8 cellular contexts compared by ENCODE assay signal in the genomic region with DNA sequence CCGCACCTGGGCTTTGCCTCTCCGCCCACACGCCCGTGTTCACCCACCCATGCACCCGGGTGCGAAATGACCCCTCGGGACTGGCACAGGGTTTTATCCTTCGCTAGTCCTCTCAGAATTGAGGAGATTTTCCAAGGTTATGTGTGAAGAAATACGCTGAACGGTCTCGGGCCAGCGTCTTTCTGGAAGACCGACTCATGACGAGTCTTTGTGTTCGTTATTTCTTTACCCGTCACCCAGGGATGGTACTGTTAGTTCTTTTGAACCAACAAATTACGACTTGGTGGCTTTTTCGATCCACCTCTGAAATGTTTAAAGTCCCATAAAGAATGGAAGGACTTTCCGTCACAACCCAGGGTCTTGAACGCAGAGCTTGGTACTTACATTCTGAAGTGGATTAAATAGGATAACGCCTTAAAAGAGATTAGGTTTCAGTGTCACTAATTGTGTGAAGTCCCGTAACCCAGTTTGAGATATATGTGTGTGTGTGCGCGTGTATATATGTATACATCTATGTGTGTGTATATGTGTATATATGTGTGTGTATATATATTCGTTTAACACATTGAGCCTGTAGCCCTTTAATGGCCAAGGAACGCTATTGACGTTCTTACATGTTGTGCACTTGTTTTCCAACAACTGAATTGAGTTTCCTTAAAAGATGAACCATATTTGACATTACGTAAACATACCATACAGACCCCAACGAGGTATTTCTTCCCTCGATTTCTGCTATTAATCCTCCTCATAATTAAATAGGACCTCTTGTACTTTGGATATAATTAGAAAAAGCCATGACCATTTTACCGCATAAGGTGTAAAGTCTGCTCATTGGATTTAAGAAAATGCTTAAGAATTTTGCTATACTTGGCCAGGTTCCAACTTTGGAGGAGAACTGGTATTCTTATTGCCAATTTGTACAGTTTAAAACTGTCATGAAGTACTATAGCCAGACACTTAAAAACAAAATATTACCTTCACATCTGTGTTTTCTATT. TPM values are rescaled to one million over a fixed set of nuclear protein-coding genes. Genes with fewer than 3 reads are reported as not detected.
DNase-seq lines count a peak whose midpoint lies in the region; ATAC-seq and TF ChIP-seq lines count a peak whose summit lies in the region.

No MANE protein-coding gene starts in this region.

- H3K27ac Mint-ChIP-seq in endothelial cell (ENCODE audit: unreplicated experiment): peak overlapping the region; percentile 99
- peak overlapping the region; percentile 97 to 99 for H3K27ac Mint-ChIP-seq in natural killer cell treated with Interleukin-12 subunit alpha and Interleukin-12 subunit beta and Interleukin-15 and Interleukin-18, amount 100 ng/mL, for 72 hours

- H3K4me3 ChIP-seq in RWPE2 (ENCODE audit: severe bottlenecking): peak overlapping the region; percentile 93

- H3K9me3 Mint-ChIP-seq in endothelial cell (ENCODE audit: unreplicated experiment): no peaks in the 10 kb centered on the region
- no peaks in the 10 kb centered on the region for H3K9me3 Mint-ChIP-seq in natural killer cell treated with Interleukin-12 subunit alpha and Interleukin-12 subunit beta and Interleukin-15 and Interleukin-18, amount 100 ng/mL, for 72 hours

- DNase-seq in AG08395 (ENCODE audit: low spot score) (peak; percentile 44), RWPE2 (ENCODE audit: low spot score) (no peak), endothelial cell (ENCODE audit: low spot score) (no peak), globus pallidus (ENCODE audit: low spot score) (no peak), HK-2 (ENCODE audit: unreplicated experiment) (no peak)
- DNase-seq in natural killer cell treated with Interleukin-12 subunit alpha and Interleukin-12 subunit beta and Interleukin-15 and Interleukin-18, amount 100 ng/mL, for 72 hours (ENCODE audit: low spot score): no peak

- peaks cover 15% of the 10 kb centered on the region for H3K27me3 Mint-ChIP-seq in endothelial cell (ENCODE audit: unreplicated experiment)
- H3K27me3 Mint-ChIP-seq in natural killer cell treated with Interleukin-12 subunit alpha and Interleukin-12 subunit beta and Interleukin-15 and Interleukin-18, amount 100 ng/mL, for 72 hours: no peaks in the 10 kb centered on the region

- ATAC-seq in GM19395 (IDR thresholded peaks at IDR 0.05; ENCODE audit: unreplicated experiment) (peak; percentile 1), RWPE2 (ENCODE audit: low read depth) (no peak), HG03135 (IDR thresholded peaks at IDR 0.05; ENCODE audit: unreplicated experiment) (no peak)
- no peak for ATAC-seq in natural killer cell treated with Interleukin-12 subunit alpha and Interleukin-12 subunit beta and Interleukin-15 and Interleukin-18, amount 100 ng/mL, for 72 hours

- H3K9me3 ChIP-seq in RWPE2 (ENCODE audit: severe bottlenecking): no peaks in the 10 kb centered on the region

- H3K4me3 Mint-ChIP-seq in endothelial cell (ENCODE audit: unreplicated experiment): peak overlapping the region; percentile 97
- peak overlapping the region; percentile 98 for H3K4me3 Mint-ChIP-seq in natural killer cell treated with Interleukin-12 subunit alpha and Interleukin-12 subunit beta and Interleukin-15 and Interleukin-18, amount 100 ng/mL, for 72 hours

- no peaks in the 10 kb centered on the region for H3K27me3 ChIP-seq in RWPE2 (ENCODE audit: insufficient read depth, poor library complexity, severe bottlenecking)

- peaks cover 24% of the 10 kb centered on the region for H3K4me1 ChIP-seq in RWPE2 (ENCODE audit: insufficient read depth, poor library complexity, severe bottlenecking)

- H3K4me1 Mint-ChIP-seq in endothelial cell (ENCODE audit: unreplicated experiment): peaks cover 28% of the 10 kb centered on the region
- H3K4me1 Mint-ChIP-seq in natural killer cell treated with Interleukin-12 subunit alpha and Interleukin-12 subunit beta and Interleukin-15 and Interleukin-18, amount 100 ng/mL, for 72 hours (ENCODE audit: low read depth in 2 of 2): peaks cover 46 to 62% of the 10 kb centered on the region in 2 donors

- H3K27ac ChIP-seq in RWPE2 (ENCODE audit: poor library complexity, severe bottlenecking): peak overlapping the region; percentile 77

- H3K36me3 Mint-ChIP-seq in endothelial cell (ENCODE audit: low read depth, unreplicated experiment): no peaks in the 10 kb centered on the region
- peaks cover 5% of the 10 kb centered on the region for H3K36me3 Mint-ChIP-seq in natural killer cell treated with Interleukin-12 subunit alpha and Interleukin-12 subunit beta and Interleukin-15 and Interleukin-18, amount 100 ng/mL, for 72 hours

- TF ChIP-seq CTCF in RWPE2 (IDR thresholded peaks at IDR 0.05; ENCODE audit: poor library complexity, severe bottlenecking): no peak
- no peak for TF ChIP-seq CTCF in endothelial cell (IDR thresholded peaks at IDR 0.05; ENCODE audit: unreplicated experiment)

- H3K36me3 ChIP-seq in RWPE2 (ENCODE audit: low read depth): peaks cover 22% of the 10 kb centered on the region

RNA-seq across cellular contexts. Expression of a gene that starts 0.9 kb away (rescaled TPM):
- 46.8 TPM for total RNA-seq in endothelial cell (ENCODE audit: unreplicated experiment)
- 10 to 100 TPM; 79.4 to 83.0 TPM for total RNA-seq in natural killer cell treated with Interleukin-12 subunit alpha and Interleukin-12 subunit beta and Interleukin-15 and Interleukin-18, amount 100 ng/mL, for 72 hours
